Comparison of ENCODE assay signal across 7 cellular contexts in the genomic region with DNA sequence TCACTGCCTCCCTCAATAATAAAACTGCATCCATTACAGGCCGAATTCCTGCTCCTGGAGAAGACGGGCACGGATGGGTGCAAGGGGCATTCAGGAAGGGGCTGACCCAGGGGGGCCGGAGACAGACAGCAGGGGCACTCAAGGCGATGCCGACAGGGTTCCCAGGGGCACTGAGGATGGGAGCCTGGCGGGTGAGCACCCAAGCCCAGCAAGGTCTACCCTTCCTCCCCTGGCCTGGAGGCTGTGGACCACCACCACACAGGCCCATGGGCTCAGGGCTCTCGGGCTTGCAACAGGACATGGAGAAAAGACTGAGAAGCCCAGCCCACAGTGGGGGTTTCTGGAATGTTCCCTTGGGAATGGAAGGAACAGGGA.
"Had no signal": no experiment of that assay in that cellular context is flagged by ENCODE, and none has a peak within 500 bp of the region (broad histone marks: within the 10 kb centered on the region; RNA-seq: fewer than 3 reads in every experiment).

No MANE protein-coding gene starts in this region.

- DNase-seq: HFFc6, KBM-7 had no signal

- H2AFZ ChIP-seq: GM23338 had no signal

- H3K4me3 ChIP-seq: GM23338, HAP-1 had no signal

- ATAC-seq: GM23338 had no signal

- H3K4me2 ChIP-seq: GM23338 had no signal

- H3K4me1 ChIP-seq: HAP-1 had no signal

- H3K36me3 ChIP-seq: HAP-1 had no signal

- H3K27ac ChIP-seq: HL-60 had no signal

- H3K9me3 ChIP-seq: HAP-1 had no signal

- FAIRE-seq: H1, H54 had no signal
